ENCODE assay signal across 8 cellular contexts in genomic region chr3:150763841-150764483, GRCh38. TPM values are rescaled to one million over a fixed set of nuclear protein-coding genes. Genes with fewer than 3 reads are reported as not detected.
A peak's percentile ranks its signal among the peaks of the same experiment; 100 is the strongest.
DNase-seq lines count a peak whose midpoint lies in the region; ATAC-seq, FAIRE-seq and TF ChIP-seq lines count a peak whose summit lies in the region.

No MANE protein-coding gene starts in this region.

- TF ChIP-seq RAD21 in A549 (conservative IDR thresholded peaks at IDR 0.05 in 1 of 2, IDR thresholded peaks at IDR 0.05 in 1 of 2) = peak; percentile 2 to 32; a peak in 2 of 5 replicates

- no peak for TF ChIP-seq EP300 in A549 (IDR thresholded peaks at IDR 0.05)
- no peak for TF ChIP-seq EP300 in esophagus muscularis mucosa (IDR thresholded peaks at IDR 0.05)

- CTCF ChIA-PET in A549 (lab: Yijun Ruan, JAX) = interaction anchor here (0.5 to 7.2 kb wide), 15 partner anchors 11 to 428 kb away, joined by 3 to 69 read pairs (median 5); no protein-coding TSS in a partner anchor

- DNase-seq in A549 (ENCODE audit: low read depth in 1 of 2, low spot score in 1 of 2) (peak; percentile 64 to 74), GM10266 (ENCODE audit: extremely low spot score) (peak; percentile 51), NCI-H2227 (lab: John Stamatoyannopoulos, UW; ENCODE audit: unreplicated experiment) (peak; percentile 49), esophagus muscularis mucosa (ENCODE audit: extremely low spot score) (peak; percentile 93), mucosa of gallbladder (ENCODE audit: low spot score) (peak; percentile 74), thyroid gland (peak; percentile 72 to 76)
- no peak for DNase-seq in activated T-cell treated with anti-CD3 and anti-CD28 coated beads, Interleukin-2, amount 50 U/mL, for 4 hours

- peak overlapping the region; percentile 76 for H3K4me2 ChIP-seq in A549

- intact Hi-C loops in esophagus muscularis mucosa (cut with DNase I) (loop anchor here (5.0 kb wide), 1 partner anchor 42 kb away; no protein-coding TSS in a partner anchor), thyroid gland (cut with DNase I) (loop anchor here (10.0 kb wide), 1 partner anchor 219 kb away; the partner anchor contains the start of genes EIF2A and SERP1)

- H3K4me1 ChIP-seq in A549 = peaks cover 24% of the 10 kb centered on the region
- peaks cover 18 to 35% (median 34%) of the 10 kb centered on the region in 4 donors for H3K4me1 ChIP-seq in esophagus muscularis mucosa
- peaks cover 21 to 29% of the 10 kb centered on the region in 2 donors for H3K4me1 ChIP-seq in thyroid gland

- H3K27ac ChIP-seq in A549 (peak overlapping the region; percentile 95 to 97), esophagus muscularis mucosa (replicated peaks in 1 of 4) (peak overlapping the region; percentile 94 to 99 (median 98)), thyroid gland (peak overlapping the region; percentile 91 to 97 (median 94))

- H3K9me3 ChIP-seq in A549 (no peaks in the 10 kb centered on the region), esophagus muscularis mucosa (no peaks in the 10 kb centered on the region), thyroid gland (no peaks in the 10 kb centered on the region)

- peak overlapping the region; percentile 91 for H3K4me3 Mint-ChIP-seq in activated T-cell treated with anti-CD3 and anti-CD28 coated beads, Interleukin-2, amount 50 U/mL, for 4 hours

- H3K36me3 Mint-ChIP-seq in activated T-cell treated with anti-CD3 and anti-CD28 coated beads, Interleukin-2, amount 50 U/mL, for 4 hours (ENCODE audit: insufficient read depth) = peaks cover 24% of the 10 kb centered on the region

- TF ChIP-seq CTCF in A549 (IDR thresholded peaks at IDR 0.05) = peak; percentile 48
- peak; percentile 59 for TF ChIP-seq CTCF in GM10266 (IDR thresholded peaks at IDR 0.05; ENCODE audit: control insufficient read depth, insufficient read depth, low read depth, missing control alignments)
- TF ChIP-seq CTCF in esophagus muscularis mucosa (IDR thresholded peaks at IDR 0.05) = peak; percentile 56 to 66 (median 58)
- TF ChIP-seq CTCF in thyroid gland (IDR thresholded peaks at IDR 0.05) = peak in 4 of 6 experiments; percentile 30 to 60 (median 44)

- no peak for FAIRE-seq in A549 (lab: Jason Lieb, UNC)

- H3K36me3 ChIP-seq in esophagus muscularis mucosa (no peaks in the 10 kb centered on the region), thyroid gland (no peaks in the 10 kb centered on the region)

- WGBS in A549 (ENCODE audit: missing lambda C conversion rate) = 5% methylated on average over 20 of the region's 27 CpGs
- WGBS in esophagus muscularis mucosa = 7% methylated on average over 20 of the region's 27 CpGs
- WGBS in thyroid gland, 2 donors = 6 to 8% methylated on average over 27 of the region's 27 CpGs

- peak overlapping the region; percentile 96 for H3K4me3 ChIP-seq in A549
- H3K4me3 ChIP-seq in esophagus muscularis mucosa = peak overlapping the region; percentile 80 to 93 (median 88)
- H3K4me3 ChIP-seq in thyroid gland (replicated peaks in 1 of 3) = peak overlapping the region; percentile 4 to 73 (median 61)

- H3K4me1 Mint-ChIP-seq in activated T-cell treated with anti-CD3 and anti-CD28 coated beads, Interleukin-2, amount 50 U/mL, for 4 hours (ENCODE audit: low read depth) = peaks cover 53% of the 10 kb centered on the region

- ATAC-seq in A549 (peak; percentile 68 to 82), HG02943 (IDR thresholded peaks at IDR 0.05; ENCODE audit: low read depth, unreplicated experiment) (peak; percentile 28)
- ATAC-seq in activated T-cell treated with anti-CD3 and anti-CD28 coated beads, Interleukin-2, amount 50 U/mL, for 4 hours = peak; percentile 1 to 2

- TF ChIP-seq POLR2A in A549 (IDR thresholded peaks at IDR 0.05; ENCODE audit: low read length) (no peak), esophagus muscularis mucosa (IDR thresholded peaks at IDR 0.05; ENCODE audit: low read depth) (no peak), thyroid gland (IDR thresholded peaks at IDR 0.05) (no peak)

- H3K27me3 ChIP-seq in esophagus muscularis mucosa = no peaks in the 10 kb centered on the region
- no peaks in the 10 kb centered on the region for H3K27me3 ChIP-seq in thyroid gland

- H3K9me3 Mint-ChIP-seq in activated T-cell treated with anti-CD3 and anti-CD28 coated beads, Interleukin-2, amount 50 U/mL, for 4 hours = no peaks in the 10 kb centered on the region

- POLR2A ChIA-PET in A549 (lab: Yijun Ruan, JAX) = interaction anchor here (0.6 to 3.5 kb wide), 17 partner anchors 9 to 356 kb away, joined by 3 to 43 read pairs (median 7); partner anchors contain the start of genes EIF2A, ERICH6, MED12L and SELENOT

- no peaks in the 10 kb centered on the region for H3K27me3 Mint-ChIP-seq in activated T-cell treated with anti-CD3 and anti-CD28 coated beads, Interleukin-2, amount 50 U/mL, for 4 hours (ENCODE audit: low read depth)

TF ChIP-seq in A549, 52 proteins besides CTCF, POLR2A, EP300 and RAD21:
- 0 out of 2 replicates have a peak, but pooled peaks have one; percentile 20 for TF ChIP-seq HOXA7 (CRISPR knock-in tag; IDR thresholded peaks at IDR 0.05)
- no peak; the same call in 1 of the 2 replicates for TF ChIP-seq MYC (IDR thresholded peaks at IDR 0.05; ENCODE audit: borderline replicate concordance, low read length)
- TF ChIP-seq, protein P1, sequence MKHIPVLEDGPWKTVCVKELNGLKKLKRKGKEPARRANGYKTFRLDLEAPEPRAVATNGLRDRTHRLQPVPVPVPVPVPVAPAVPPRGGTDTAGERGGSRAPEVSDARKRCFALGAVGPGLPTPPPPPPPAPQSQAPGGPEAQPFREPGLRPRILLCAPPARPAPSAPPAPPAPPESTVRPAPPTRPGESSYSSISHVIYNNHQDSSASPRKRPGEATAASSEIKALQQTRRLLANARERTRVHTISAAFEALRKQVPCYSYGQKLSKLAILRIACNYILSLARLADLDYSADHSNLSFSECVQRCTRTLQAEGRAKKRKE (CRISPR knock-in tag; IDR thresholded peaks at IDR 0.05; ENCODE audit: low read depth) = 0 out of 2 replicates have a peak, but pooled peaks have one; percentile 47
- TF ChIP-seq EHMT2 (IDR thresholded peaks at IDR 0.05; ENCODE audit: low read depth) = no peak
- TF ChIP-seq TP53 (CRISPR knock-in tag; IDR thresholded peaks at IDR 0.05) = 0 out of 2 replicates have a peak, but pooled peaks have one; percentile 45
- TF ChIP-seq, protein P2, sequence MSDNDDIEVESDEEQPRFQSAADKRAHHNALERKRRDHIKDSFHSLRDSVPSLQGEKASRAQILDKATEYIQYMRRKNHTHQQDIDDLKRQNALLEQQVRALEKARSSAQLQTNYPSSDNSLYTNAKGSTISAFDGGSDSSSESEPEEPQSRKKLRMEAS (IDR thresholded peaks at IDR 0.05) = peak; percentile 41; the same call in 1 of the 2 replicates
- TF ChIP-seq PHF8 (IDR thresholded peaks at IDR 0.05; ENCODE audit: borderline replicate concordance, low read depth) = 0 out of 2 replicates have a peak, but pooled peaks have one; percentile 13
- TF ChIP-seq E2F6 (IDR thresholded peaks at IDR 0.05; ENCODE audit: borderline replicate concordance, low read depth) = peak; percentile 15; the same call in 1 of the 2 replicates
- 0 out of 2 replicates have a peak, but pooled peaks have one; percentile 69 for TF ChIP-seq HMGXB4 (CRISPR knock-in tag; IDR thresholded peaks at IDR 0.05; ENCODE audit: borderline replicate concordance)

RNA-seq across cellular contexts. Expression of gene SIAH2, which starts 1.0 kb away (rescaled TPM):
- polyA plus RNA-seq in A549 (2011; rRNA removed) (24.8 and 28.6 TPM in 2 replicates), A549 (2017; fragmentation: RNase III; extraction: RNeasy Plus Mini Kit Qiagen cat#74134 plus additional on column Dnase treatment) (10.7 to 11.4 TPM (median 11.2 TPM) in 3 replicates)
- 44.4 and 54.3 TPM in 2 replicates for polyA plus RNA-seq in A549 (2012; cell fraction: cytosol; rRNA removed)
- polyA plus RNA-seq in A549 (2012; cell fraction: nucleus; rRNA removed) = 20.5 and 52.2 TPM in 2 replicates
- polyA minus RNA-seq in A549 (2011; rRNA and poly(A)+ RNA removed) = 48.4 and 56.9 TPM in 2 replicates
- total RNA-seq in activated T-cell treated with anti-CD3 and anti-CD28 coated beads, Interleukin-2, amount 50 U/mL, for 4 hours = 100 to 1,000 TPM; 136 to 146 (median 141) TPM
- total RNA-seq in esophagus muscularis mucosa (10 to 100 TPM; 27.8 to 55.8 (median 43.3) TPM), mucosa of gallbladder (33.7 TPM), thyroid gland (10 to 100 TPM; 17.8 to 29.0 (median 20.4) TPM)

Comparison
In these comparisons a context has a peak if more than half of its experiments do, and no peak if none do; other contexts are left out.
1. ATAC-seq: peak in every context shown above with its lines; median percentile 75 in A549; 28 in HG02943; 2 in activated T-cell treated with anti-CD3 and anti-CD28 coated beads, Interleukin-2, amount 50 U/mL, for 4 hours.